ENCODE assay signal across 1 cellular context in the genomic region with DNA sequence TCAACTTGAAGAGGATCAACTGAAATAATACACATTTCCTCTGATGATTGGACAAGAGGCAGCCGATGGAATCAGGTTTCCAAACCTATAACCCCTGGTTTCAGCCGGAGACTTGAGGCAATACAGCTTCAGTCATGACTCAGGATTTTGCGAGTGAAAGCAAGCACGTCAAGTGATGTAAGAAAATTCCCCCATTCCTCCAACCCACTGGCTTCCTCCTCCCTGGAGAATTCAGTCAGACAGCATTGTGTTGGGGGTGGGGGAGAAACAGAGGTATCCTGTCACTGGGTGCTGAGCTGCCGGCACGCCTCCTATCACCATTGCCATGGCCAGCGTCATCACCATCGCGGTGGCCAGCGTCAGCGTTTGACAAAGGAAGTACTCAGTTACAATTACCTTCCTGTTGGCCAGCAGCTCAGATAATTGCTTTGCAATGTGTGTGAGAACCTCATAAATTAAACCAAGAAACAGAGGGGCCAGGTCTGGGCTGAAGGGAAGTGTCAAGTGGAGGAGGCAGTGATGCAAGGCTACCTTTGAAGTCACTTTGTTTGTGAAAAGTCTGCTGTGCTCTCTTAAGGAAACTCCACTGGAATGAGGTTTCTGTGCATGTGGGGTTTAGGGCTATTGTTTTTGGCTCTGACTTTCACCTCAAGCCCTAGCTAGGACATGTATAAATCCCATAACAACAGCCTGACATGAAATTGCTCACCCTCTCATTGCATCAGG.
TF ChIP-seq lines count a peak whose summit lies in the region.

No MANE protein-coding gene starts in this region.

TF ChIP-seq in GM12878, 131 proteins besides CTCF, POLR2A, EP300 and RAD21 (continued from another document):
- TF ChIP-seq, protein P1, sequence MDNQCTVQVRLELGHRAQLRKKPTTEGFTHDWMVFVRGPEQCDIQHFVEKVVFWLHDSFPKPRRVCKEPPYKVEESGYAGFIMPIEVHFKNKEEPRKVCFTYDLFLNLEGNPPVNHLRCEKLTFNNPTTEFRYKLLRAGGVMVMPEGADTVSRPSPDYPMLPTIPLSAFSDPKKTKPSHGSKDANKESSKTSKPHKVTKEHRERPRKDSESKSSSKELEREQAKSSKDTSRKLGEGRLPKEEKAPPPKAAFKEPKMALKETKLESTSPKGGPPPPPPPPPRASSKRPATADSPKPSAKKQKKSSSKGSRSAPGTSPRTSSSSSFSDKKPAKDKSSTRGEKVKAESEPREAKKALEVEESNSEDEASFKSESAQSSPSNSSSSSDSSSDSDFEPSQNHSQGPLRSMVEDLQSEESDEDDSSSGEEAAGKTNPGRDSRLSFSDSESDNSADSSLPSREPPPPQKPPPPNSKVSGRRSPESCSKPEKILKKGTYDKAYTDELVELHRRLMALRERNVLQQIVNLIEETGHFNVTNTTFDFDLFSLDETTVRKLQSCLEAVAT (IDR thresholded peaks at IDR 0.05), result 0 out of 2 replicates have a peak, but pooled peaks have one; percentile 51
- TF ChIP-seq MEF2B (IDR thresholded peaks at IDR 0.05; ENCODE audit: partially characterized antibody, poor library complexity, severe bottlenecking) (peak; percentile 89), KLF5 (IDR thresholded peaks at IDR 0.05; ENCODE audit: partially characterized antibody) (no peak), STAT1 (conservative IDR thresholded peaks at IDR 0.05) (no peak), LARP7 (IDR thresholded peaks at IDR 0.05) (no peak), MTA3 (IDR thresholded peaks at IDR 0.05; ENCODE audit: borderline replicate concordance, low read length) (no peak), RBBP5 (conservative IDR thresholded peaks at IDR 0.05) (no peak), ZNF217 (IDR thresholded peaks at IDR 0.05) (no peak), MYC (IDR thresholded peaks at IDR 0.05; ENCODE audit: insufficient read depth, insufficient read length, insufficient replicate concordance, low read length, severe bottlenecking) (no peak), HCFC1 (IDR thresholded peaks at IDR 0.05; ENCODE audit: low read length) (no peak), ZNF274 (IDR thresholded peaks at IDR 0.05; ENCODE audit: insufficient read depth, insufficient read length) (no peak)
- TF ChIP-seq, protein P2, sequence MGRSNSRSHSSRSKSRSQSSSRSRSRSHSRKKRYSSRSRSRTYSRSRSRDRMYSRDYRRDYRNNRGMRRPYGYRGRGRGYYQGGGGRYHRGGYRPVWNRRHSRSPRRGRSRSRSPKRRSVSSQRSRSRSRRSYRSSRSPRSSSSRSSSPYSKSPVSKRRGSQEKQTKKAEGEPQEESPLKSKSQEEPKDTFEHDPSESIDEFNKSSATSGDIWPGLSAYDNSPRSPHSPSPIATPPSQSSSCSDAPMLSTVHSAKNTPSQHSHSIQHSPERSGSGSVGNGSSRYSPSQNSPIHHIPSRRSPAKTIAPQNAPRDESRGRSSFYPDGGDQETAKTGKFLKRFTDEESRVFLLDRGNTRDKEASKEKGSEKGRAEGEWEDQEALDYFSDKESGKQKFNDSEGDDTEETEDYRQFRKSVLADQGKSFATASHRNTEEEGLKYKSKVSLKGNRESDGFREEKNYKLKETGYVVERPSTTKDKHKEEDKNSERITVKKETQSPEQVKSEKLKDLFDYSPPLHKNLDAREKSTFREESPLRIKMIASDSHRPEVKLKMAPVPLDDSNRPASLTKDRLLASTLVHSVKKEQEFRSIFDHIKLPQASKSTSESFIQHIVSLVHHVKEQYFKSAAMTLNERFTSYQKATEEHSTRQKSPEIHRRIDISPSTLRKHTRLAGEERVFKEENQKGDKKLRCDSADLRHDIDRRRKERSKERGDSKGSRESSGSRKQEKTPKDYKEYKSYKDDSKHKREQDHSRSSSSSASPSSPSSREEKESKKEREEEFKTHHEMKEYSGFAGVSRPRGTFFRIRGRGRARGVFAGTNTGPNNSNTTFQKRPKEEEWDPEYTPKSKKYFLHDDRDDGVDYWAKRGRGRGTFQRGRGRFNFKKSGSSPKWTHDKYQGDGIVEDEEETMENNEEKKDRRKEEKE (IDR thresholded peaks at IDR 0.05), result no peak
- TF ChIP-seq, protein P3, sequence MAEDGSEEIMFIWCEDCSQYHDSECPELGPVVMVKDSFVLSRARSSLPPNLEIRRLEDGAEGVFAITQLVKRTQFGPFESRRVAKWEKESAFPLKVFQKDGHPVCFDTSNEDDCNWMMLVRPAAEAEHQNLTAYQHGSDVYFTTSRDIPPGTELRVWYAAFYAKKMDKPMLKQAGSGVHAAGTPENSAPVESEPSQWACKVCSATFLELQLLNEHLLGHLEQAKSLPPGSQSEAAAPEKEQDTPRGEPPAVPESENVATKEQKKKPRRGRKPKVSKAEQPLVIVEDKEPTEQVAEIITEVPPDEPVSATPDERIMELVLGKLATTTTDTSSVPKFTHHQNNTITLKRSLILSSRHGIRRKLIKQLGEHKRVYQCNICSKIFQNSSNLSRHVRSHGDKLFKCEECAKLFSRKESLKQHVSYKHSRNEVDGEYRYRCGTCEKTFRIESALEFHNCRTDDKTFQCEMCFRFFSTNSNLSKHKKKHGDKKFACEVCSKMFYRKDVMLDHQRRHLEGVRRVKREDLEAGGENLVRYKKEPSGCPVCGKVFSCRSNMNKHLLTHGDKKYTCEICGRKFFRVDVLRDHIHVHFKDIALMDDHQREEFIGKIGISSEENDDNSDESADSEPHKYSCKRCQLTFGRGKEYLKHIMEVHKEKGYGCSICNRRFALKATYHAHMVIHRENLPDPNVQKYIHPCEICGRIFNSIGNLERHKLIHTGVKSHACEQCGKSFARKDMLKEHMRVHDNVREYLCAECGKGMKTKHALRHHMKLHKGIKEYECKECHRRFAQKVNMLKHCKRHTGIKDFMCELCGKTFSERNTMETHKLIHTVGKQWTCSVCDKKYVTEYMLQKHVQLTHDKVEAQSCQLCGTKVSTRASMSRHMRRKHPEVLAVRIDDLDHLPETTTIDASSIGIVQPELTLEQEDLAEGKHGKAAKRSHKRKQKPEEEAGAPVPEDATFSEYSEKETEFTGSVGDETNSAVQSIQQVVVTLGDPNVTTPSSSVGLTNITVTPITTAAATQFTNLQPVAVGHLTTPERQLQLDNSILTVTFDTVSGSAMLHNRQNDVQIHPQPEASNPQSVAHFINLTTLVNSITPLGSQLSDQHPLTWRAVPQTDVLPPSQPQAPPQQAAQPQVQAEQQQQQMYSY (CRISPR knock-in tag; IDR thresholded peaks at IDR 0.05), result no peak
- TF ChIP-seq, protein P4, sequence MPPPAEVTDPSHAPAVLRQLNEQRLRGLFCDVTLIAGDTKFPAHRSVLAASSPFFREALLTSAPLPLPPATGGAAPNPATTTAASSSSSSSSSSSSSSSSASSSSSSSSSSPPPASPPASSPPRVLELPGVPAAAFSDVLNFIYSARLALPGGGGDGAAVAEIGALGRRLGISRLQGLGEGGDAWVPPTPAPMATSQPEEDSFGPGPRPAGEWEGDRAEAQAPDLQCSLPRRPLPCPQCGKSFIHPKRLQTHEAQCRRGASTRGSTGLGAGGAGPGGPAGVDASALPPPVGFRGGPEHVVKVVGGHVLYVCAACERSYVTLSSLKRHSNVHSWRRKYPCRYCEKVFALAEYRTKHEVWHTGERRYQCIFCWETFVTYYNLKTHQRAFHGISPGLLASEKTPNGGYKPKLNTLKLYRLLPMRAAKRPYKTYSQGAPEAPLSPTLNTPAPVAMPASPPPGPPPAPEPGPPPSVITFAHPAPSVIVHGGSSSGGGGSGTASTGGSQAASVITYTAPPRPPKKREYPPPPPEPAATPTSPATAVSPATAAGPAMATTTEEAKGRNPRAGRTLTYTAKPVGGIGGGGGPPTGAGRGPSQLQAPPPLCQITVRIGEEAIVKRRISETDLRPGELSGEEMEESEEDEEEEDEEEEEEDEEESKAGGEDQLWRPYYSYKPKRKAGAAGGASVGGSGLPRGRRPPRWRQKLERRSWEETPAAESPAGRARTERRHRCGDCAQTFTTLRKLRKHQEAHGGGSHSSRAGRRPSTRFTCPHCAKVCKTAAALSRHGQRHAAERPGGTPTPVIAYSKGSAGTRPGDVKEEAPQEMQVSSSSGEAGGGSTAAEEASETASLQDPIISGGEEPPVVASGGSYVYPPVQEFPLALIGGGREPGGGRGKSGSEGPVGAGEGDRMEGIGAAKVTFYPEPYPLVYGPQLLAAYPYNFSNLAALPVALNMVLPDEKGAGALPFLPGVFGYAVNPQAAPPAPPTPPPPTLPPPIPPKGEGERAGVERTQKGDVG (CRISPR knock-in tag; IDR thresholded peaks at IDR 0.05), result no peak
